ENCODE assay signal across 8 cellular contexts in the genomic region with DNA sequence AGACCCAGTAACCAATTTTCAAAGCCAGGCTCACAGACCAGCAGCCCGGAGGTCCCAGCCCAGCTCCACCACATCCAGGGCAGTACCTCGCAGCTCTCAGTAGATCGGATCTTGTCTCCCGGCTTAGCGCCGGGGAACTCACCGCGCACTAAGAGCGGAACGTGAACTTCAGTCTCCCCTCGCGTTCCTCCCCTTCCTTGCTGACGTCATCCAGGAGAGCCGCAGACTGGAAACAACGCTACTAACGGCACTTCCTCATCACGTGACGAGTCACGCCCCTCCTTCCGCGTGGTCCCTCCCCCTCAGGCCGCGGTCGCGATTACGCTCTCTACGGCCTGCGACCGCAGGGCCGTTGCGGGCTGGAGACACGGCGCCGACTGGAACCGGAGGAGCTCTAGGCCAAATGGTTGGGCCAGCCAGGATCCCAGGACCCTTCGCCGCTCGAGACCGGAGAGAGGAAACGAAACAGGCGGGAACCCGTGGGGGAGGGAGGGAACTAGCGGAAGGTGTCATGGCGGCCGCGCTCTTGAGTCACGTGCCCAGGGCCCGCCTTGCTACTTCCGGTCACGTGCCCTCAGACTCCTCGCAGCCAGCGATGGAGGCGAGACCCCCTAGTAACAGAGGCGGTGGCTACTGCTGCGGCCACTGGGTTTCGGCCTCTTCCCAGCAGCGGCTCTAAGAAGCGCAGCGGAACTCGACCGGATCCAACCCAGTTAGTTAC. TPM values are rescaled to one million over a fixed set of nuclear protein-coding genes. Genes with fewer than 3 reads are reported as not detected.
DNase-seq lines count a peak whose midpoint lies in the region; ATAC-seq, FAIRE-seq and TF ChIP-seq lines count a peak whose summit lies in the region.

Gene GTF2H1, plus strand, starts transcription at position 577 of the 721 bp plus-strand sequence. CDS start 10,508 bp downstream, outside the sequence.
A gene with protein sequence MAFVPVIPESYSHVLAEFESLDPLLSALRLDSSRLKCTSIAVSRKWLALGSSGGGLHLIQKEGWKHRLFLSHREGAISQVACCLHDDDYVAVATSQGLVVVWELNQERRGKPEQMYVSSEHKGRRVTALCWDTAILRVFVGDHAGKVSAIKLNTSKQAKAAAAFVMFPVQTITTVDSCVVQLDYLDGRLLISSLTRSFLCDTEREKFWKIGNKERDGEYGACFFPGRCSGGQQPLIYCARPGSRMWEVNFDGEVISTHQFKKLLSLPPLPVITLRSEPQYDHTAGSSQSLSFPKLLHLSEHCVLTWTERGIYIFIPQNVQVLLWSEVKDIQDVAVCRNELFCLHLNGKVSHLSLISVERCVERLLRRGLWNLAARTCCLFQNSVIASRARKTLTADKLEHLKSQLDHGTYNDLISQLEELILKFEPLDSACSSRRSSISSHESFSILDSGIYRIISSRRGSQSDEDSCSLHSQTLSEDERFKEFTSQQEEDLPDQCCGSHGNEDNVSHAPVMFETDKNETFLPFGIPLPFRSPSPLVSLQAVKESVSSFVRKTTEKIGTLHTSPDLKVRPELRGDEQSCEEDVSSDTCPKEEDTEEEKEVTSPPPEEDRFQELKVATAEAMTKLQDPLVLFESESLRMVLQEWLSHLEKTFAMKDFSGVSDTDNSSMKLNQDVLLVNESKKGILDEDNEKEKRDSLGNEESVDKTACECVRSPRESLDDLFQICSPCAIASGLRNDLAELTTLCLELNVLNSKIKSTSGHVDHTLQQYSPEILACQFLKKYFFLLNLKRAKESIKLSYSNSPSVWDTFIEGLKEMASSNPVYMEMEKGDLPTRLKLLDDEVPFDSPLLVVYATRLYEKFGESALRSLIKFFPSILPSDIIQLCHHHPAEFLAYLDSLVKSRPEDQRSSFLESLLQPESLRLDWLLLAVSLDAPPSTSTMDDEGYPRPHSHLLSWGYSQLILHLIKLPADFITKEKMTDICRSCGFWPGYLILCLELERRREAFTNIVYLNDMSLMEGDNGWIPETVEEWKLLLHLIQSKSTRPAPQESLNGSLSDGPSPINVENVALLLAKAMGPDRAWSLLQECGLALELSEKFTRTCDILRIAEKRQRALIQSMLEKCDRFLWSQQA (minus strand): TSS at position 150 of the 721 bp plus-strand sequence. CDS start 4,282 bp downstream, outside the sequence.

- H4K91ac ChIP-seq in H1 (replicated peaks; ENCODE audit: insufficient read length, low read length) (peak within 1 kb of the TSS; percentile 100), mesenchymal stem cell (ENCODE audit: low read length) (peak within 1 kb of the TSS; percentile 90)

- peak within 1 kb of the TSS; percentile 91 to 100 (median 99) for H3K9ac ChIP-seq in H1 (replicated peaks in 1 of 4; ENCODE audit: extremely low read depth in 1 of 4, low read depth in 3 of 4, low read length in 3 of 4)
- peak within 1 kb of the TSS; percentile 98 for H3K9ac ChIP-seq in mesenchymal stem cell (ENCODE audit: low read length)

- 0 out of 2 replicates have a peak within 1 kb of the TSS, but pooled peaks have one; percentile 9 for H2AK5ac ChIP-seq in H1 (ENCODE audit: low read depth, low read length)
- peak within 1 kb of the TSS; percentile 96 for H2AK5ac ChIP-seq in mesenchymal stem cell (ENCODE audit: low read length, severe bottlenecking)

- H3K23ac ChIP-seq in H1 (ENCODE audit: insufficient read length) (no peak within 1 kb of the TSS), mesenchymal stem cell (ENCODE audit: low read length in 2 of 2) (no peak within 1 kb of the TSS)

- H3K4me3 ChIP-seq in H1 (ENCODE audit: extremely low read depth in 1 of 4, insufficient read depth in 2 of 4, low read depth in 3 of 4, low read length in 4 of 4) (peak within 1 kb of the TSS; percentile 75 to 92 (median 86)), mesenchymal stem cell (ENCODE audit: insufficient read depth in 1 of 2, low read depth in 1 of 2, low read length in 2 of 2) (peak within 1 kb of the TSS; percentile 76 to 89)

- H3K27ac ChIP-seq in H1 (ENCODE audit: low read depth, low read length) (peak within 1 kb of the TSS; percentile 100), mesenchymal stem cell (ENCODE audit: low read length, poor library complexity, severe bottlenecking) (peak within 1 kb of the TSS; percentile 94)

- ATAC-seq in GM21360 (IDR thresholded peaks at IDR 0.05; ENCODE audit: unreplicated experiment): peak; percentile 81

- H3K4me2 ChIP-seq in H1 (ENCODE audit: insufficient read depth in 1 of 2, low read depth in 2 of 2, low read length in 2 of 2) (peak within 1 kb of the TSS; percentile 77 to 89), mesenchymal stem cell (ENCODE audit: low read length, poor library complexity, severe bottlenecking) (peak within 1 kb of the TSS; percentile 80)

- 1% methylated on average over 40 of the region's 61 CpGs; no CpG with 5 or more reads in 1 of the 2 experiments for WGBS in H1 (ENCODE audit: extremely low coverage in 1 of 2, insufficient coverage in 1 of 2, insufficient read length in 1 of 2, insufficient replicate concordance in 2 of 2, low coverage in 1 of 2, low lambda C conversion rate in 2 of 2, missing lambda C conversion rate in 1 of 2), 2 experiments
- WGBS in mesenchymal stem cell: under 1% methylated on average over 41 of the region's 61 CpGs

- peaks cover 0 to 2% of the 10 kb centered on the region in 2 experiments for H4K20me1 ChIP-seq in H1 (replicated peaks in 1 of 2; ENCODE audit: control insufficient read depth in 1 of 2, insufficient read depth in 2 of 2, low read length in 2 of 2)

- H3K79me2 ChIP-seq in H1 (ENCODE audit: control insufficient read depth in 1 of 2, insufficient read depth in 2 of 2, low read length in 2 of 2): peaks cover 14 to 85% of the 10 kb centered on the region in 2 experiments; a peak in 3 of 4 replicates

- H4K8ac ChIP-seq in H1 (ENCODE audit: extremely low read depth, insufficient read depth, low read length) (peak within 1 kb of the TSS; percentile 100), mesenchymal stem cell (ENCODE audit: low read length) (peak within 1 kb of the TSS; percentile 93)

- TF ChIP-seq POLR2A in H1 (IDR thresholded peaks at IDR 0.05; ENCODE audit: control extremely low read depth in 1 of 2, low read depth in 2 of 2, low read length in 2 of 2): peak; percentile 91 to 99

- no peak within 1 kb of the TSS for H2BK20ac ChIP-seq in H1 (ENCODE audit: low read length)

- TF ChIP-seq EP300 in H1 (IDR thresholded peaks at IDR 0.05; ENCODE audit: borderline replicate concordance in 1 of 2, low read depth in 2 of 2, low read length in 2 of 2): no peak

- peak within 1 kb of the TSS; percentile 99 for H2AFZ ChIP-seq in H1 (ENCODE audit: low read length)
- peak within 1 kb of the TSS; percentile 73 for H2AFZ ChIP-seq in mesenchymal stem cell (ENCODE audit: low read depth, low read length)

- CTCF ChIA-PET in H1 (lab: Charles Lee; ENCODE audit: partially characterized antibody): interaction anchor here (1.1 kb wide), 2 partner anchors 207 to 400 kb away, joined by 3 to 5 read pairs; no protein-coding TSS in a partner anchor

- no peaks in the 10 kb centered on the region for H3K27me3 ChIP-seq in H1 (replicated peaks in 1 of 4; ENCODE audit: control insufficient read depth in 3 of 4, extremely low read depth in 1 of 4, insufficient read depth in 3 of 4, low read length in 3 of 4)
- no peaks in the 10 kb centered on the region for H3K27me3 ChIP-seq in mesenchymal stem cell (ENCODE audit: control insufficient read depth in 1 of 2, insufficient read depth in 1 of 2, low read length in 2 of 2)

- peak within 1 kb of the TSS; percentile 99 for H4K5ac ChIP-seq in H1 (ENCODE audit: insufficient read length, low read depth, low read length)

- H3K9me3 ChIP-seq in H1 (ENCODE audit: insufficient read depth in 2 of 2, low read depth in 1 of 2, low read length in 1 of 2): no peaks in the 10 kb centered on the region
- no peaks in the 10 kb centered on the region for H3K9me3 ChIP-seq in mesenchymal stem cell (ENCODE audit: control insufficient read depth, low read length)

- no peak for TF ChIP-seq CTCF in H1 (IDR thresholded peaks at IDR 0.05; ENCODE audit: control extremely low read depth in 1 of 3, insufficient read depth in 1 of 3, low read depth in 1 of 3, low read length in 3 of 3)

- POLR2A ChIA-PET in H1 (lab: Charles Lee; ENCODE audit: partially characterized antibody): interaction anchor here (0.5 to 3.6 kb wide), 9 partner anchors 9 to 329 kb away, joined by 3 to 24 read pairs (median 6); partner anchors contain the start of genes LDHA and TSG101

- DNase-seq in COLO668 (lab: John Stamatoyannopoulos, UW; ENCODE audit: unreplicated experiment) (peak; percentile 95), HT1080 (ENCODE audit: low read depth) (peak; percentile 95), NOMO-1 treated with DMSO at 0.1 percent for 48 hours (lab: John Stamatoyannopoulos, UW; ENCODE audit: unreplicated experiment) (peak; percentile 95), H1 (ENCODE audit: low read depth in 1 of 2, low spot score in 2 of 2) (peak; percentile 91 to 96), mesenchymal stem cell (peak; percentile 99)
- peak; percentile 85 to 91 (median 87) for DNase-seq in activated CD8-positive, alpha-beta memory T cell treated with anti-CD3 and anti-CD28 coated beads for 48 hours (ENCODE audit: low read depth in 2 of 3, low spot score in 2 of 3)
- peak; percentile 91 for DNase-seq in stimulated activated CD8-positive, alpha-beta memory T cell treated with anti-CD3 and anti-CD28 coated beads, Interleukin-12 subunit alpha, Interleukin-12 subunit beta, amount 100 ng/mL, for 4 hours (ENCODE audit: low read depth)

- TF ChIP-seq RAD21 in H1 (IDR thresholded peaks at IDR 0.05 in 1 of 2, conservative IDR thresholded peaks at IDR 0.05 in 1 of 2; ENCODE audit: low read depth in 2 of 2, low read length in 2 of 2): no peak

- H3K79me1 ChIP-seq in H1 (ENCODE audit: low read depth, low read length): no peaks in the 10 kb centered on the region
- peaks cover 7% of the 10 kb centered on the region for H3K79me1 ChIP-seq in mesenchymal stem cell (replicated peaks; ENCODE audit: low read length, poor library complexity, severe bottlenecking)

- peak within 1 kb of the TSS; percentile 99 for H2BK12ac ChIP-seq in H1 (ENCODE audit: low read depth, low read length)
- peak within 1 kb of the TSS in 1 of 2 experiments; percentile 40 for H2BK12ac ChIP-seq in mesenchymal stem cell (ENCODE audit: low read length in 2 of 2)

- H3K23me2 ChIP-seq in H1 (ENCODE audit: low read depth, low read length): peaks cover 11% of the 10 kb centered on the region

- peak within 1 kb of the TSS; percentile 97 for H3K18ac ChIP-seq in H1 (ENCODE audit: extremely low read depth, low read length)
- peak within 1 kb of the TSS; percentile 87 to 95 for H3K18ac ChIP-seq in mesenchymal stem cell (ENCODE audit: low read depth in 1 of 2, low read length in 2 of 2)

- H3K36me3 ChIP-seq in H1 (ENCODE audit: control insufficient read depth in 2 of 4, insufficient read depth in 4 of 4, low read length in 3 of 4): peaks cover 0 to 6% (median 0%) of the 10 kb centered on the region in 4 experiments; a peak in 1 of 8 replicates
- peaks cover 0 to 29% of the 10 kb centered on the region in 2 experiments for H3K36me3 ChIP-seq in mesenchymal stem cell (ENCODE audit: control insufficient read depth in 1 of 2, insufficient read depth in 2 of 2, low read depth in 1 of 2, low read length in 2 of 2)

- H2BK5ac ChIP-seq in H1 (ENCODE audit: low read depth, low read length) (peak within 1 kb of the TSS; percentile 100), mesenchymal stem cell (ENCODE audit: low read depth, low read length, poor library complexity, severe bottlenecking) (peak within 1 kb of the TSS; percentile 82)

- H2BK15ac ChIP-seq in H1 (ENCODE audit: low read length) (0 out of 2 replicates have a peak within 1 kb of the TSS, but pooled peaks have one; percentile 20), mesenchymal stem cell (ENCODE audit: low read depth, poor library complexity, severe bottlenecking) (peak within 1 kb of the TSS; percentile 96)

- H3K14ac ChIP-seq in H1 (ENCODE audit: insufficient read length) (peak within 1 kb of the TSS; percentile 84), mesenchymal stem cell (ENCODE audit: low read length in 2 of 2) (peak within 1 kb of the TSS; percentile 86)

- peak within 1 kb of the TSS; percentile 99 for H3K56ac ChIP-seq in H1 (replicated peaks; ENCODE audit: insufficient read length, low read depth, low read length)

- H3K4me1 ChIP-seq in H1 (replicated peaks in 1 of 4; ENCODE audit: control insufficient read depth in 3 of 4, insufficient read depth in 4 of 4, low read length in 3 of 4) (no peaks in the 10 kb centered on the region; a peak in 2 of 7 replicates), mesenchymal stem cell (ENCODE audit: control insufficient read depth, insufficient read depth, low read depth, low read length) (peaks cover 6% of the 10 kb centered on the region)

- FAIRE-seq in H1 (lab: Jason Lieb, UNC): peak; percentile 94

- H2BK120ac ChIP-seq in H1 (replicated peaks; ENCODE audit: low read depth, low read length) (peak within 1 kb of the TSS; percentile 86), mesenchymal stem cell (ENCODE audit: low read depth, low read length) (peak within 1 kb of the TSS; percentile 90)

- H3K4ac ChIP-seq in H1 (replicated peaks; ENCODE audit: insufficient read length, low read depth, low read length) (peak within 1 kb of the TSS; percentile 81), mesenchymal stem cell (ENCODE audit: low read depth in 1 of 2, low read length in 2 of 2) (peak within 1 kb of the TSS; percentile 64 to 91)

RNA-seq across cellular contexts. Expression of gene GTF2H1, which starts in this region (rescaled TPM):
- total RNA-seq in HT1080 (2014; rRNA removed; shearing (Covaris generic)): 70.3 and 85.8 TPM in 2 replicates
- 55.3 and 67.2 TPM in 2 replicates for polyA plus RNA-seq in HT1080 (2015; cell fraction: cytosol; rRNA removed)
- 72.6 and 72.9 TPM in 2 replicates for polyA plus RNA-seq in HT1080 (2015; cell fraction: nucleus; rRNA removed)
- 26.3 and 28.0 TPM in 2 replicates for total RNA-seq in H1 (2021; fragmentation: NEBNext Ultra II Directional; extraction: Animal tissue kit (Norgen Biotek cat#: 25700))
- polyA plus RNA-seq in H1 (2011; rRNA removed): 9.1 and 9.3 TPM in 2 replicates
- 13.2 TPM for polyA plus RNA-seq in H1 (2011; cell fraction: cytosol; rRNA removed)
- polyA plus RNA-seq in H1 (2011; cell fraction: nucleus; rRNA removed): 17.3 TPM
- polyA plus RNA-seq in H1 (2012, experiment 1 of 2): 12.8 to 22.2 TPM (median 16.6 TPM) in 4 replicates
- polyA plus RNA-seq in H1 (2012, experiment 2 of 2): 1.7 TPM
- polyA plus RNA-seq in H1 (2013, experiment 1 of 2): 16.9 TPM
- 16.1 TPM for polyA plus RNA-seq in H1 (2013, experiment 2 of 2)
- 21.8 and 34.5 TPM in 2 replicates for polyA minus RNA-seq in H1 (2011; rRNA and poly(A)+ RNA removed)
- 17.3 TPM for polyA minus RNA-seq in H1 (2011; cell fraction: cytosol; rRNA and poly(A)+ RNA removed)
- polyA minus RNA-seq in H1 (2011; cell fraction: nucleus; rRNA and poly(A)+ RNA removed): 35.7 TPM
- 37.9 TPM for polyA plus RNA-seq in mesenchymal stem cell (2013, experiment 1 of 2)
- polyA plus RNA-seq in mesenchymal stem cell (2013, experiment 2 of 2): 39.5 TPM

RNA-seq across cellular contexts. Expression of the second gene that starts in this region (rescaled TPM):
- total RNA-seq in HT1080 (2014; rRNA removed; shearing (Covaris generic)): 18.6 and 19.2 TPM in 2 replicates
- polyA plus RNA-seq in HT1080 (2015; cell fraction: cytosol; rRNA removed): 14.5 and 15.9 TPM in 2 replicates
- polyA plus RNA-seq in HT1080 (2015; cell fraction: nucleus; rRNA removed): 20.0 and 20.7 TPM in 2 replicates
- 16.7 and 18.5 TPM in 2 replicates for total RNA-seq in H1 (2021; fragmentation: NEBNext Ultra II Directional; extraction: Animal tissue kit (Norgen Biotek cat#: 25700))
- 3.9 and 5.0 TPM in 2 replicates for polyA plus RNA-seq in H1 (2011; rRNA removed)
- polyA plus RNA-seq in H1 (2011; cell fraction: cytosol; rRNA removed): 7.9 TPM
- 4.8 TPM for polyA plus RNA-seq in H1 (2011; cell fraction: nucleus; rRNA removed)
- 7.5 to 12.8 TPM (median 10.5 TPM) in 4 replicates for polyA plus RNA-seq in H1 (2012, experiment 1 of 2)
- 0.72 TPM for polyA plus RNA-seq in H1 (2012, experiment 2 of 2)
- 8.1 TPM for polyA plus RNA-seq in H1 (2013, experiment 1 of 2)
- 7.4 TPM for polyA plus RNA-seq in H1 (2013, experiment 2 of 2)
- 20.2 and 23.0 TPM in 2 replicates for polyA minus RNA-seq in H1 (2011; rRNA and poly(A)+ RNA removed)
- polyA minus RNA-seq in H1 (2011; cell fraction: cytosol; rRNA and poly(A)+ RNA removed): 11.0 TPM
- 19.3 TPM for polyA minus RNA-seq in H1 (2011; cell fraction: nucleus; rRNA and poly(A)+ RNA removed)
- 7.2 TPM for polyA plus RNA-seq in mesenchymal stem cell (2013, experiment 1 of 2)
- 7.4 TPM for polyA plus RNA-seq in mesenchymal stem cell (2013, experiment 2 of 2)

Comparison
In these comparisons a context has a peak if more than half of its experiments do, and no peak if none do; other contexts are left out.
1. Peak in every context shown above with its lines: DNase-seq, ATAC-seq, H3K4me3 ChIP-seq and H3K27ac ChIP-seq.